Comparison of ENCODE assay signal across 8 cellular contexts in genomic region chr9:121201045-121201737, GRCh38. TPM values are rescaled to one million over a fixed set of nuclear protein-coding genes. Genes with fewer than 3 reads are reported as not detected.
A peak's percentile ranks its signal among the peaks of the same experiment; 100 is the strongest.
DNase-seq lines count a peak whose midpoint lies in the region; ATAC-seq and TF ChIP-seq lines count a peak whose summit lies in the region.

No MANE protein-coding gene starts in this region.

- H3K9ac ChIP-seq in SU-DHL-6 (ENCODE audit: low read length) (peak overlapping the region; percentile 97), iPS-15b (ENCODE audit: low read depth, low read length) (peak overlapping the region; percentile 73)

- H3K27me3 ChIP-seq in SU-DHL-6 (ENCODE audit: low read length), result no peaks in the 10 kb centered on the region
- H3K27me3 ChIP-seq in iPS-15b (ENCODE audit: control insufficient read depth, insufficient read depth, low read length), result peaks cover 7% of the 10 kb centered on the region
- no peaks in the 10 kb centered on the region for H3K27me3 ChIP-seq in spleen (replicated peaks in 1 of 7)

- H3K9me3 ChIP-seq in SU-DHL-6 (ENCODE audit: insufficient read depth, low read length) (no peaks in the 10 kb centered on the region), iPS-15b (ENCODE audit: control insufficient read depth, insufficient read depth, low read length) (no peaks in the 10 kb centered on the region), spleen (no peaks in the 10 kb centered on the region)

- 0 to 1% (median 1%) methylated on average over 19 to 81 of the region's 81 CpGs for WGBS in spleen, 5 donors

- H3K9me2 ChIP-seq in SU-DHL-6 (replicated peaks; ENCODE audit: insufficient read depth, low read length), result no peaks in the 10 kb centered on the region

- peaks cover 24% of the 10 kb centered on the region; the same call in 1 of the 2 replicates for H3F3A ChIP-seq in SU-DHL-6 (ENCODE audit: insufficient read depth)

- H3K36me3 ChIP-seq in SU-DHL-6 (ENCODE audit: low read length), result 0 out of 2 replicates have a peak, but pooled peaks cover 3% of the 10 kb centered on the region
- H3K36me3 ChIP-seq in iPS-15b (ENCODE audit: control insufficient read depth, insufficient read depth, low read length), result no peaks in the 10 kb centered on the region
- no peaks in the 10 kb centered on the region for H3K36me3 ChIP-seq in spleen

- H3K27ac ChIP-seq in SU-DHL-6 (ENCODE audit: low read depth, low read length) (peak overlapping the region; percentile 76), angular gyrus (ENCODE audit: low read depth, low read length) (peak overlapping the region; percentile 93), spleen (peak overlapping the region; percentile 94 to 98 (median 98))

- intact Hi-C loops in spleen (cut with DNase I; ENCODE audit: low total_unique reads), result no loop called here

- peak overlapping the region; percentile 39 for H2AFZ ChIP-seq in SU-DHL-6 (ENCODE audit: low read depth, low read length, severe bottlenecking)

- peak; percentile 21 for ATAC-seq in HG02938 (IDR thresholded peaks at IDR 0.05; ENCODE audit: unreplicated experiment)

- DNase-seq in DMS 273 (lab: John Stamatoyannopoulos, UW; ENCODE audit: unreplicated experiment) (peak; percentile 69), DMS 273 treated with DMSO at 0.1 percent for 48 hours (lab: John Stamatoyannopoulos, UW) (no peak), spleen (peak; percentile 94), NCI-H2107 treated with DMSO at 0.1 percent for 48 hours (lab: John Stamatoyannopoulos, UW; ENCODE audit: unreplicated experiment) (no peak)

- peak overlapping the region; percentile 94 for H3K4me2 ChIP-seq in SU-DHL-6 (ENCODE audit: low read depth, low read length, poor library complexity, severe bottlenecking)

- TF ChIP-seq CTCF in SU-DHL-6 (IDR thresholded peaks at IDR 0.05; ENCODE audit: insufficient read depth, low read length, poor library complexity, severe bottlenecking) (no peak), spleen (IDR thresholded peaks at IDR 0.05 in 8 of 11, conservative IDR thresholded peaks at IDR 0.05 in 3 of 11) (no peak)

- H3K4me1 ChIP-seq in iPS-15b (ENCODE audit: control insufficient read depth, insufficient read depth, low read length) (peaks cover 8% of the 10 kb centered on the region), spleen (peaks cover 40 to 71% (median 52%) of the 10 kb centered on the region in 6 donors)

- H3K4me3 ChIP-seq in SU-DHL-6 (ENCODE audit: insufficient read depth, low read length, poor library complexity, severe bottlenecking) (peak overlapping the region; percentile 71), iPS-15b (ENCODE audit: low read depth, low read length) (peak overlapping the region; percentile 82), spleen (peak overlapping the region; percentile 76 to 98 (median 94))

- no peak for TF ChIP-seq POLR2A in spleen (IDR thresholded peaks at IDR 0.05)

- peaks cover 42% of the 10 kb centered on the region for H4K20me1 ChIP-seq in SU-DHL-6 (ENCODE audit: low read depth, low read length)

- peaks cover 60% of the 10 kb centered on the region for H3K79me2 ChIP-seq in SU-DHL-6 (ENCODE audit: insufficient read depth, low read length)

RNA-seq across cellular contexts. Expression of gene RAB14, which starts 0.5 kb away (rescaled TPM):
- 10 to 100 TPM; 46.9 to 75.2 (median 57.3) TPM for total RNA-seq in spleen
- 10 to 100 TPM; 20.4 to 32.2 (median 23.6) TPM for polyA plus RNA-seq in spleen

Comparison
In these comparisons a context has a peak if more than half of its experiments do, and no peak if none do; other contexts are left out.
1. DNase-seq: peak in DMS 273 (single experiment) and spleen (single experiment); none in DMS 273 treated with DMSO at 0.1 percent for 48 hours (single experiment) and NCI-H2107 treated with DMSO at 0.1 percent for 48 hours (single experiment).
2. Peak in every context shown above with its lines, with median percentiles within 50 percentile points of each other: H3K27ac ChIP-seq and H3K4me3 ChIP-seq.